ENCODE assay signal across 11 cellular contexts in the genomic region with DNA sequence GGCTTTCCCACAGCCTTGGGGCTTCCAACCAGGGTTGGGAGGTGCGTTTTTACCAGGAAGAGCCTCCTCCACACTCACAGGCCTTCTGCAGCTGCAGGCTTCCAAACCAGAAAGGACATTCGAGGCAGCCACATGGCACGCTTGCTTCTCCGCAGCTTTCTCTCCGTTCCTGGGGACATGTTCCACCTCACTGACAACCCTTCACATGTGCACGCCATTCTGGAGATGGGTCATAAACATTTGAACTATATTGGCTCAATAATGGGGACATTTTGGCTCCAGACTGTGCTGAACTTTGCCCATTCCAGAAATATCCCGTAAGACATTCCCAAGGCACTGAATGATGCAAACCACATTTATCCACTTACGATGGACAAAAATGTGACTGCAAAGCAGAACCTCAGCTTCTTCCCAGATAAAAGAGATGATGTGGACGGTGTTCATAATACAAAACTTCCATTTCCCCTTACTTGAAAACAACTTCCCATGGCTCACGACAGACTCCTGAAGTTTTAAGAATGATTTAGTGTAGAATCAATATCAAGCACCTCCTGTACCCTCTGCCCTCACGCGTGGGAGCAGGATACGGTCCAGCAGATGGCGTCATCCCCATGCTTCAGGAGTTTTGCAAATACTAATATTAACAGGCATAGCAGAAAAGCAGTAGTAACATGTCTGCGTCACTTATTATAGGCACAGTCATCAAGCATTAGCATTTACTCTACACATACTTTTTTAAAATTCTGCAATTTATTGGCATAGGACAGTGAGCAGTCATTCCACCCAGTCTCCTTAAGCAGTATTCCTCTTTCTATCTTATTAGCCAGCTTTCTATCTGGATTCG. TPM values are rescaled to one million over a fixed set of nuclear protein-coding genes. Genes with fewer than 3 reads are reported as not detected.
DNase-seq lines count a peak whose midpoint lies in the region; ATAC-seq and TF ChIP-seq lines count a peak whose summit lies in the region.
"Had no signal": no experiment of that assay in that cellular context is flagged by ENCODE, and none has a peak within 500 bp of the region (broad histone marks: within the 10 kb centered on the region; RNA-seq: fewer than 3 reads in every experiment).

No MANE protein-coding gene starts in this region.

- H3K9me3 ChIP-seq in WERI-Rb-1 (ENCODE audit: severe bottlenecking) (peaks cover 4% of the 10 kb centered on the region), hepatocyte (ENCODE audit: low read depth) (no peaks in the 10 kb centered on the region), aorta (ENCODE audit: control insufficient read depth, low read length) (no peaks in the 10 kb centered on the region)

- H3K4me1 ChIP-seq in hepatocyte (ENCODE audit: insufficient read depth) (peaks cover 6% of the 10 kb centered on the region), aorta (ENCODE audit: control insufficient read depth in 1 of 2, insufficient read depth in 2 of 2, low read length in 2 of 2) (no peaks in the 10 kb centered on the region)
- H3K4me1 ChIP-seq: tibial artery had no signal

- H3K27me3 ChIP-seq in WERI-Rb-1 (ENCODE audit: insufficient read depth, low read depth, severe bottlenecking) = peaks cover 44% of the 10 kb centered on the region
- peaks cover 6% of the 10 kb centered on the region for H3K27me3 ChIP-seq in hepatocyte
- no peaks in the 10 kb centered on the region for H3K27me3 ChIP-seq in aorta (ENCODE audit: control insufficient read depth in 1 of 2, insufficient read depth in 2 of 2, low read length in 1 of 2)

- no peaks in the 10 kb centered on the region for H3K36me3 Mint-ChIP-seq in stimulated activated naive B cell treated with anti-CD40 and anti-IgM and Interleukin-4, amounts not matched to agents 10 μg/mL and 1 μg/mL and 100 μg/mL, for 72 hours

- no peaks in the 10 kb centered on the region for H4K20me1 ChIP-seq in hepatocyte (ENCODE audit: insufficient read depth, poor library complexity, severe bottlenecking)

- ATAC-seq in Right ventricle myocardium inferior (peak; percentile 81), aorta (ENCODE audit: low FRiP score) (peak; percentile 50)
- ATAC-seq in stimulated activated naive B cell treated with anti-CD40 and anti-IgM and Interleukin-4, amounts not matched to agents 10 μg/mL and 1 μg/mL and 100 μg/mL, for 72 hours (replicated peaks) = no peak

- WGBS in hepatocyte (ENCODE audit: low lambda C conversion rate, missing lambda C conversion rate) = 67% methylated on average over 16 of the region's 16 CpGs
- 37 to 50% methylated on average over 16 of the region's 16 CpGs for WGBS in aorta, 2 donors

- H3K4me3 ChIP-seq in WERI-Rb-1 (ENCODE audit: low read depth, low read length) (no peak overlapping the region), hepatocyte (no peak overlapping the region), aorta (ENCODE audit: low read length in 2 of 2) (no peak overlapping the region)
- H3K4me3 ChIP-seq: tibial artery had no signal

- no peaks in the 10 kb centered on the region for H3K79me2 ChIP-seq in hepatocyte

- no peak overlapping the region for H3K27ac Mint-ChIP-seq in stimulated activated naive B cell treated with anti-CD40 and anti-IgM and Interleukin-4, amounts not matched to agents 10 μg/mL and 1 μg/mL and 100 μg/mL, for 72 hours
- H3K27ac Mint-ChIP-seq: activated T-helper 2 cell treated with anti-CD3 and anti-CD28 coated beads, Interferon-gamma antibody, Interleukin-2, Interleukin-4, amounts not matched to agents 10 μg/mL and 5 μg/mL and 100 μg/mL, durations not matched to agents 14 hours and 24 hours and 36 hours had no signal

- DNase-seq in Right ventricle myocardium inferior (ENCODE audit: missing footprints) = no peak
- no peak for DNase-seq in cardiac septum (ENCODE audit: low spot score)
- DNase-seq in WERI-Rb-1 = peak; percentile 63
- DNase-seq in hepatocyte (ENCODE audit: low spot score) = no peak
- no peak for DNase-seq in aorta
- no peak for DNase-seq in stimulated activated naive B cell treated with anti-CD40 and anti-IgM and Interleukin-4, amounts not matched to agents 10 μg/mL and 1 μg/mL and 100 μg/mL, for 72 hours
- DNase-seq in activated CD8-positive, alpha-beta memory T cell treated with anti-CD3 and anti-CD28 coated beads for 24 hours = no peak
- DNase-seq in activated CD8-positive, alpha-beta memory T cell treated with anti-CD3 and anti-CD28 coated beads, Interleukin-2, amount 50 U/mL, for 4 hours = no peak
- DNase-seq: small intestine, tibial artery had no signal

- no peaks in the 10 kb centered on the region for H3K4me1 Mint-ChIP-seq in stimulated activated naive B cell treated with anti-CD40 and anti-IgM and Interleukin-4, amounts not matched to agents 10 μg/mL and 1 μg/mL and 100 μg/mL, for 72 hours

- no peaks in the 10 kb centered on the region for H3K9me3 Mint-ChIP-seq in stimulated activated naive B cell treated with anti-CD40 and anti-IgM and Interleukin-4, amounts not matched to agents 10 μg/mL and 1 μg/mL and 100 μg/mL, for 72 hours
- H3K9me3 Mint-ChIP-seq: activated T-helper 2 cell treated with anti-CD3 and anti-CD28 coated beads, Interferon-gamma antibody, Interleukin-2, Interleukin-4, amounts not matched to agents 10 μg/mL and 5 μg/mL and 100 μg/mL, durations not matched to agents 14 hours and 24 hours and 36 hours had no signal

- H3K36me3 ChIP-seq in WERI-Rb-1 (no peaks in the 10 kb centered on the region), hepatocyte (replicated peaks; ENCODE audit: insufficient read depth, low read depth) (no peaks in the 10 kb centered on the region), aorta (ENCODE audit: control insufficient read depth in 1 of 2, insufficient read depth in 2 of 2, low read length in 1 of 2) (no peaks in the 10 kb centered on the region)
- H3K36me3 ChIP-seq: tibial artery had no signal

- no peaks in the 10 kb centered on the region for H3K9me2 ChIP-seq in hepatocyte (replicated peaks; ENCODE audit: insufficient read depth)

- peak; percentile 65 for TF ChIP-seq CTCF in WERI-Rb-1 (IDR thresholded peaks at IDR 0.05; ENCODE audit: low read depth, low read length)
- TF ChIP-seq CTCF in hepatocyte (IDR thresholded peaks at IDR 0.05; ENCODE audit: poor library complexity) = peak; percentile 31

- H2AFZ ChIP-seq in hepatocyte = no peak overlapping the region

- H3K27ac ChIP-seq in WERI-Rb-1 (no peak overlapping the region), hepatocyte (peak overlapping the region; percentile 38), aorta (ENCODE audit: low read depth in 1 of 2, low read length in 2 of 2) (no peak overlapping the region)
- H3K27ac ChIP-seq: tibial artery had no signal

- intact Hi-C loops in Right ventricle myocardium inferior (cut with DNase I) = no loop called here
- intact Hi-C loops in cardiac septum (cut with DNase I) = no loop called here
- intact Hi-C loops in aorta (cut with DNase I) = no loop called here

- no peak overlapping the region for H3K4me2 ChIP-seq in hepatocyte

- H3K4me3 Mint-ChIP-seq in stimulated activated naive B cell treated with anti-CD40 and anti-IgM and Interleukin-4, amounts not matched to agents 10 μg/mL and 1 μg/mL and 100 μg/mL, for 72 hours = no peak overlapping the region

- H3K27me3 Mint-ChIP-seq in stimulated activated naive B cell treated with anti-CD40 and anti-IgM and Interleukin-4, amounts not matched to agents 10 μg/mL and 1 μg/mL and 100 μg/mL, for 72 hours = peaks cover 44 to 62% of the 10 kb centered on the region in 2 donors

RNA-seq across cellular contexts. Expression of gene FOXF2, which starts 25.4 kb away (rescaled TPM):
- total RNA-seq in Right ventricle myocardium inferior = 0.24 TPM
- total RNA-seq in cardiac septum = 0.43 TPM
- total RNA-seq in hepatocyte = 18.0 and 28.0 TPM in 2 replicates
- 24.9 and 31.5 TPM in 2 replicates for polyA plus RNA-seq in hepatocyte
- under 1 TPM; 0.52 to 0.69 TPM for total RNA-seq in aorta
- polyA plus RNA-seq in aorta = not detected
- total RNA-seq: activated T-helper 2 cell treated with anti-CD3 and anti-CD28 coated beads, Interferon-gamma antibody, Interleukin-2, Interleukin-4, amounts not matched to agents 10 μg/mL and 5 μg/mL and 100 μg/mL, durations not matched to agents 14 hours and 24 hours and 36 hours had no signal

RNA-seq across cellular contexts. Expression of gene FOXQ1, which starts 52.1 kb away (rescaled TPM):
- not detected for total RNA-seq in Right ventricle myocardium inferior
- total RNA-seq in cardiac septum = not detected
- 12.8 and 14.2 TPM in 2 replicates for total RNA-seq in hepatocyte
- 15.1 and 25.9 TPM in 2 replicates for polyA plus RNA-seq in hepatocyte
- not detected for total RNA-seq in aorta
- under 1 TPM in 1 of 2 donors, not detected in 1; 0.05 TPM for polyA plus RNA-seq in aorta
- total RNA-seq: activated T-helper 2 cell treated with anti-CD3 and anti-CD28 coated beads, Interferon-gamma antibody, Interleukin-2, Interleukin-4, amounts not matched to agents 10 μg/mL and 5 μg/mL and 100 μg/mL, durations not matched to agents 14 hours and 24 hours and 36 hours had no signal

Comparison
In these comparisons a context has a peak if more than half of its experiments do, and no peak if none do; other contexts are left out.
1. ATAC-seq: peak in Right ventricle myocardium inferior (single experiment) and aorta (single experiment); none in stimulated activated naive B cell treated with anti-CD40 and anti-IgM and Interleukin-4, amounts not matched to agents 10 μg/mL and 1 μg/mL and 100 μg/mL, for 72 hours (0 of 2).
2. RNA of gene FOXF2, which starts 25.4 kb away (total RNA-seq): 18.0 to 28.0 TPM in hepatocyte; 0.52 to 0.69 TPM in aorta, 0.43 TPM in cardiac septum (single experiment) and 0.24 TPM in Right ventricle myocardium inferior (single experiment); every median in the first group is over 10 times any median in the second.
3. RNA of gene FOXQ1, which starts 52.1 kb away (total RNA-seq): 12.8 to 14.2 TPM in hepatocyte; not detected in Right ventricle myocardium inferior (single experiment), not detected in cardiac septum (single experiment) and not detected in aorta; every median in the first group is over 10 times any median in the second.